In the genomic region with DNA sequence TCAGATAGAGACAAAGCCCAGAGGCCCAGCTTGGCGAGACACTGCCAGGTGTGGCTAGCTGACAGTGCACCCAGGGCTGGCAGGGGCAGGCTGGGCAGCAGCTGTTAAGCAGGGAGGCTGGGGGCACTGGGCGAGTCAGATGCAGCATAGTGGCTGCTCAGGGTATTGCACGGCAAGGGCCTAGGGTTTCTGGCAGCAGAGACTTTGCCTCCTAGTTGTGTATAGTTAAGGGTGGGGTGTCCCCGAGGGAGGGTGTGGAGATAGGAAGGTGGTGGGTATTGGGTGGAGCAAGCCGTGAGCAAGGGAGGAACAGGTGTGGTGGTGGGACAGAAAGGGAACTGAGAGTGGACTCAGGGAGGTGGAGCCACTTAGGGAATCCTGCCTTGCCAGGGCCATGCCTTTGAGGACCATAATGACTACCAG, we compare ENCODE assay signal across 8 cellular contexts.
DNase-seq lines count a peak whose midpoint lies in the region; ATAC-seq and TF ChIP-seq lines count a peak whose summit lies in the region.

No MANE protein-coding gene starts in this region.

- WGBS in testis, 2 donors: 91 to 92% methylated on average over 4 to 5 of the region's 5 CpGs

- TF ChIP-seq CTCF in GM10266 (IDR thresholded peaks at IDR 0.05; ENCODE audit: control insufficient read depth, insufficient read depth, low read depth, missing control alignments): peak; percentile 20
- TF ChIP-seq CTCF in HEK293 (tag by site-specific recombination; IDR thresholded peaks at IDR 0.05): no peak
- TF ChIP-seq CTCF in activated B cell treated with CpG ODN at 0.5 μM for 24 hours (IDR thresholded peaks at IDR 0.05): no peak
- TF ChIP-seq CTCF in testis (IDR thresholded peaks at IDR 0.05): peak in 1 of 3 experiments; percentile 35

- no peaks in the 10 kb centered on the region for H3K36me3 Mint-ChIP-seq in activated B cell treated with CpG ODN at 0.5 μM for 24 hours (ENCODE audit: low read depth)
- no peaks in the 10 kb centered on the region for H3K36me3 Mint-ChIP-seq in naive thymus-derived CD4-positive, alpha-beta T cell

- no peaks in the 10 kb centered on the region for H3K27me3 ChIP-seq in naive thymus-derived CD4-positive, alpha-beta T cell (ENCODE audit: control insufficient read depth in 2 of 2, insufficient read depth in 2 of 2, low read length in 2 of 2)
- H3K27me3 ChIP-seq in testis: no peaks in the 10 kb centered on the region

- TF ChIP-seq POLR2A in testis (IDR thresholded peaks at IDR 0.05): no peak

- peak overlapping the region; percentile 20 for H3K4me3 Mint-ChIP-seq in activated B cell treated with CpG ODN at 0.5 μM for 24 hours
- no peak overlapping the region for H3K4me3 Mint-ChIP-seq in naive thymus-derived CD4-positive, alpha-beta T cell

- no peaks in the 10 kb centered on the region for H3K27me3 Mint-ChIP-seq in activated B cell treated with CpG ODN at 0.5 μM for 24 hours
- peaks cover 0 to 32% (median 0%) of the 10 kb centered on the region in 5 donors for H3K27me3 Mint-ChIP-seq in naive thymus-derived CD4-positive, alpha-beta T cell

- CTCF ChIA-PET in HEK293 (lab: Yijun Ruan, JAX) (interaction anchor here (0.6 to 1.4 kb wide), 6 partner anchors 10 to 1627 kb away, joined by 3 to 7 read pairs (median 4); no protein-coding TSS in a partner anchor), activated B cell treated with CpG ODN at 0.5 μM for 24 hours (lab: Charles Lee) (no interaction called here)
- CTCF ChIA-PET in naive thymus-derived CD4-positive, alpha-beta T cell (lab: Charles Lee): interaction anchor here (0.7 kb wide), 1 partner anchor 903 kb away, joined by 3 read pairs; no protein-coding TSS in a partner anchor

- peak; percentile 81 for ATAC-seq in activated B cell treated with CpG ODN at 0.5 μM for 24 hours (ENCODE audit: low read depth)
- peak; percentile 49 for ATAC-seq in naive thymus-derived CD4-positive, alpha-beta T cell

- intact Hi-C loops in activated B cell treated with CpG ODN at 0.5 μM for 24 hours (cut with micrococcal nuclease): no loop called here
- intact Hi-C loops in naive thymus-derived CD4-positive, alpha-beta T cell (cut with micrococcal nuclease): no loop called here
- intact Hi-C loops in testis (cut with DNase I; ENCODE audit: low total_unique reads): no loop called here

- peaks cover 63% of the 10 kb centered on the region for H3K4me1 Mint-ChIP-seq in activated B cell treated with CpG ODN at 0.5 μM for 24 hours
- H3K4me1 Mint-ChIP-seq in naive thymus-derived CD4-positive, alpha-beta T cell: peaks cover 4 to 32% (median 20%) of the 10 kb centered on the region in 7 donors

- no peaks in the 10 kb centered on the region for H3K9me3 Mint-ChIP-seq in activated B cell treated with CpG ODN at 0.5 μM for 24 hours
- H3K9me3 Mint-ChIP-seq in naive thymus-derived CD4-positive, alpha-beta T cell: no peaks in the 10 kb centered on the region

- POLR2A ChIA-PET in HEK293 (lab: Yijun Ruan, JAX): interaction anchor here (1.1 kb wide), 1 partner anchor 20 kb away, joined by 3 read pairs; no protein-coding TSS in a partner anchor
- POLR2A ChIA-PET in activated B cell treated with CpG ODN at 0.5 μM for 24 hours (lab: Charles Lee): interaction anchor here (1.0 kb wide), 1 partner anchor 14 kb away, joined by 4 read pairs; no protein-coding TSS in a partner anchor
- POLR2A ChIA-PET in naive thymus-derived CD4-positive, alpha-beta T cell (lab: Charles Lee): no interaction called here

- no peaks in the 10 kb centered on the region for H3K4me1 ChIP-seq in HEK293 (ENCODE audit: control insufficient read depth, insufficient read depth, low read length)
- peaks cover 0 to 24% of the 10 kb centered on the region in 2 donors for H3K4me1 ChIP-seq in naive thymus-derived CD4-positive, alpha-beta T cell (ENCODE audit: control insufficient read depth in 2 of 2, insufficient read depth in 2 of 2, low read length in 2 of 2)
- H3K4me1 ChIP-seq in testis: peaks cover 11% of the 10 kb centered on the region

- H3K9me3 ChIP-seq in HEK293 (ENCODE audit: control insufficient read depth, insufficient read depth, low read depth, low read length) (no peaks in the 10 kb centered on the region), testis (no peaks in the 10 kb centered on the region)
- no peaks in the 10 kb centered on the region for H3K9me3 ChIP-seq in naive thymus-derived CD4-positive, alpha-beta T cell (ENCODE audit: control insufficient read depth in 2 of 3, low read length in 3 of 3)

- H3K27ac ChIP-seq in HEK293 (ENCODE audit: extremely low read depth, low read depth, low read length): no peak overlapping the region
- H3K27ac ChIP-seq in naive thymus-derived CD4-positive, alpha-beta T cell (ENCODE audit: low read depth, low read length): no peak overlapping the region
- no peak overlapping the region for H3K27ac ChIP-seq in testis

- peak; percentile 42 for DNase-seq in GM10266 (ENCODE audit: extremely low spot score)
- no peak for DNase-seq in activated B cell treated with CpG ODN at 0.5 μM for 24 hours
- peak in 1 of 9 donors; percentile 7 for DNase-seq in naive thymus-derived CD4-positive, alpha-beta T cell
- no peak for DNase-seq in medulla oblongata (ENCODE audit: extremely low spot score)
- DNase-seq in SIG-M5 (lab: John Stamatoyannopoulos, UW): no peak
- DNase-seq in testis: no peak
- no peak for DNase-seq in NCI-H1092 treated with DMSO at 0.1 percent for 48 hours (lab: John Stamatoyannopoulos, UW)

- H3K36me3 ChIP-seq in HEK293 (ENCODE audit: control insufficient read depth in 2 of 2, insufficient read depth in 1 of 2, low read length in 2 of 2) (no peaks in the 10 kb centered on the region), testis (ENCODE audit: low read depth, missing control alignments) (no peaks in the 10 kb centered on the region)
- H3K36me3 ChIP-seq in naive thymus-derived CD4-positive, alpha-beta T cell (ENCODE audit: control insufficient read depth in 2 of 3, insufficient read depth in 3 of 3, low read length in 3 of 3): no peaks in the 10 kb centered on the region

- H3K27ac Mint-ChIP-seq in activated B cell treated with CpG ODN at 0.5 μM for 24 hours: peak overlapping the region; percentile 74
- no peak overlapping the region for H3K27ac Mint-ChIP-seq in naive thymus-derived CD4-positive, alpha-beta T cell

- H3K4me3 ChIP-seq in HEK293 (ENCODE audit: low read depth, low read length) (no peak overlapping the region), testis (no peak overlapping the region)
- no peak overlapping the region for H3K4me3 ChIP-seq in naive thymus-derived CD4-positive, alpha-beta T cell (ENCODE audit: low read length)

TF ChIP-seq in HEK293, 187 proteins besides CTCF, POLR2A, EP300 and RAD21:
- TF ChIP-seq REST (tag by site-specific recombination; IDR thresholded peaks at IDR 0.05): no peak
- TF ChIP-seq KLF1 (tag by site-specific recombination; IDR thresholded peaks at IDR 0.05): peak; percentile 99
- TF ChIP-seq ZNF138 (tag by site-specific recombination; IDR thresholded peaks at IDR 0.05; ENCODE audit: borderline replicate concordance): no peak
- no peak for TF ChIP-seq MZF1 (tag by site-specific recombination; IDR thresholded peaks at IDR 0.05; ENCODE audit: borderline replicate concordance)
- no peak for TF ChIP-seq GLI2 (tag by site-specific recombination; IDR thresholded peaks at IDR 0.05; ENCODE audit: borderline replicate concordance, low read depth)
- TF ChIP-seq, protein P1, sequence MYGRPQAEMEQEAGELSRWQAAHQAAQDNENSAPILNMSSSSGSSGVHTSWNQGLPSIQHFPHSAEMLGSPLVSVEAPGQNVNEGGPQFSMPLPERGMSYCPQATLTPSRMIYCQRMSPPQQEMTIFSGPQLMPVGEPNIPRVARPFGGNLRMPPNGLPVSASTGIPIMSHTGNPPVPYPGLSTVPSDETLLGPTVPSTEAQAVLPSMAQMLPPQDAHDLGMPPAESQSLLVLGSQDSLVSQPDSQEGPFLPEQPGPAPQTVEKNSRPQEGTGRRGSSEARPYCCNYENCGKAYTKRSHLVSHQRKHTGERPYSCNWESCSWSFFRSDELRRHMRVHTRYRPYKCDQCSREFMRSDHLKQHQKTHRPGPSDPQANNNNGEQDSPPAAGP (tag by site-specific recombination; IDR thresholded peaks at IDR 0.05): peak; percentile 46; the same call in 1 of the 2 replicates
TF ChIP-seq in HEK293: peak in this region for 2.
